ENCODE assay signal across 23 cellular contexts in genomic region chr2:61233581-61233980, GRCh38.
DNase-seq lines count a peak whose midpoint lies in the region; ATAC-seq and TF ChIP-seq lines count a peak whose summit lies in the region.
"Had no signal": no experiment of that assay in that cellular context is flagged by ENCODE, and none has a peak within 500 bp of the region (broad histone marks: within the 10 kb centered on the region; RNA-seq: fewer than 3 reads in every experiment).

No MANE protein-coding gene starts in this region.

- no peak for TF ChIP-seq CTCF in activated CD8-positive, alpha-beta T cell treated with anti-CD3 and anti-CD28 coated beads for 36 hours (IDR thresholded peaks at IDR 0.05)
- TF ChIP-seq CTCF in fibroblast of mammary gland (conservative IDR thresholded peaks at IDR 0.05; ENCODE audit: control insufficient read depth, insufficient read depth, low read depth, low read length): no peak

- intact Hi-C loops in activated CD8-positive, alpha-beta T cell treated with anti-CD3 and anti-CD28 coated beads for 36 hours (cut with micrococcal nuclease): no loop called here
- intact Hi-C loops in left ventricle myocardium superior (cut with micrococcal nuclease): no loop called here

- peaks cover 4% of the 10 kb centered on the region for H3K4me1 Mint-ChIP-seq in activated CD8-positive, alpha-beta T cell treated with anti-CD3 and anti-CD28 coated beads for 36 hours (ENCODE audit: low read depth)
- peaks cover 8% of the 10 kb centered on the region for H3K4me1 Mint-ChIP-seq in activated CD8-positive, alpha-beta T cell treated with anti-CD3 and anti-CD28 coated beads, Interleukin-2, amount 10 ng/mL, durations not matched to agents 7 days and 5 days (ENCODE audit: low read depth)
- H3K4me1 Mint-ChIP-seq: neural progenitor cell had no signal

- H3K9me3 Mint-ChIP-seq in activated CD8-positive, alpha-beta T cell treated with anti-CD3 and anti-CD28 coated beads for 36 hours: no peaks in the 10 kb centered on the region
- no peaks in the 10 kb centered on the region for H3K9me3 Mint-ChIP-seq in activated CD8-positive, alpha-beta T cell treated with anti-CD3 and anti-CD28 coated beads, Interleukin-2, amount 10 ng/mL, durations not matched to agents 7 days and 5 days (ENCODE audit: insufficient read depth)
- H3K9me3 Mint-ChIP-seq: activated B cell treated with CpG ODN at 0.5 μM for 24 hours; activated T-helper 2 cell treated with anti-CD3 and anti-CD28 coated beads, Interferon-gamma antibody, Interleukin-2, Interleukin-4, amounts not matched to agents 10 μg/mL and 5 μg/mL and 100 μg/mL, durations not matched to agents 14 hours and 24 hours and 36 hours; CD4-positive, alpha-beta memory T cell; neural progenitor cell; T-cell had no signal

- H3K27ac Mint-ChIP-seq in activated CD8-positive, alpha-beta T cell treated with anti-CD3 and anti-CD28 coated beads for 36 hours: no peak overlapping the region
- H3K27ac Mint-ChIP-seq in activated CD8-positive, alpha-beta T cell treated with anti-CD3 and anti-CD28 coated beads, Interleukin-2, amount 10 ng/mL, durations not matched to agents 7 days and 5 days: no peak overlapping the region
- H3K27ac Mint-ChIP-seq: activated B cell treated with CpG ODN at 0.5 μM for 24 hours; activated T-helper 2 cell treated with anti-CD3 and anti-CD28 coated beads, Interferon-gamma antibody, Interleukin-2, Interleukin-4, amounts not matched to agents 10 μg/mL and 5 μg/mL and 100 μg/mL, durations not matched to agents 14 hours and 24 hours and 36 hours; neural progenitor cell had no signal

- H3K4me3 ChIP-seq in fibroblast of mammary gland (ENCODE audit: control insufficient read depth, low read depth, low read length): no peak overlapping the region
- H3K4me3 ChIP-seq: neural progenitor cell, skin epidermis, tibial artery had no signal

- peak; percentile 12 for DNase-seq in activated CD8-positive, alpha-beta T cell treated with anti-CD3 and anti-CD28 coated beads for 36 hours
- DNase-seq in activated CD8-positive, alpha-beta T cell treated with anti-CD3 and anti-CD28 coated beads, Interleukin-2, amount 10 ng/mL, durations not matched to agents 7 days and 5 days: no peak
- DNase-seq in stimulated activated CD4-positive, alpha-beta T cell treated with anti-CD3 and anti-CD28 coated beads, Interleukin-4, amount 100 ng/mL, for 24 hours: peak; percentile 11
- DNase-seq in stimulated activated CD4-positive, alpha-beta T cell treated with anti-CD3 and anti-CD28 coated beads, Interleukin-4, amount 100 ng/mL, for 4 hours: no peak
- peak; percentile 16 for DNase-seq in fibroblast of mammary gland (ENCODE audit: low read depth)
- no peak for DNase-seq in AG08395 (ENCODE audit: low spot score)
- DNase-seq in nucleus accumbens (lab: John Stamatoyannopoulos, UW): no peak
- no peak for DNase-seq in left ventricle myocardium superior
- DNase-seq: activated B cell treated with CpG ODN at 0.5 μM for 24 hours; CD4-positive, alpha-beta memory T cell; cortex of kidney; erythroblast; left colon; NCI-H1930; NCI-H524; OCI-M1; retina; T-cell; tibial artery had no signal

- no peak overlapping the region for H3K4me3 Mint-ChIP-seq in activated CD8-positive, alpha-beta T cell treated with anti-CD3 and anti-CD28 coated beads for 36 hours
- no peak overlapping the region for H3K4me3 Mint-ChIP-seq in activated CD8-positive, alpha-beta T cell treated with anti-CD3 and anti-CD28 coated beads, Interleukin-2, amount 10 ng/mL, durations not matched to agents 7 days and 5 days
- H3K4me3 Mint-ChIP-seq: activated B cell treated with CpG ODN at 0.5 μM for 24 hours, B cell, neural progenitor cell, T-cell had no signal

- CTCF ChIA-PET in activated CD8-positive, alpha-beta T cell treated with anti-CD3 and anti-CD28 coated beads for 36 hours (lab: Charles Lee): no interaction called here
- CTCF ChIA-PET in activated CD8-positive, alpha-beta T cell treated with anti-CD3 and anti-CD28 coated beads, Interleukin-2, amount 10 ng/mL, durations not matched to agents 7 days and 5 days (lab: Charles Lee): interaction anchor here (0.7 kb wide), 1 partner anchor 65 kb away, joined by 3 read pairs; no protein-coding TSS in a partner anchor

- peaks cover 29% of the 10 kb centered on the region for H3K36me3 Mint-ChIP-seq in activated CD8-positive, alpha-beta T cell treated with anti-CD3 and anti-CD28 coated beads for 36 hours (ENCODE audit: low read depth)
- H3K36me3 Mint-ChIP-seq in activated CD8-positive, alpha-beta T cell treated with anti-CD3 and anti-CD28 coated beads, Interleukin-2, amount 10 ng/mL, durations not matched to agents 7 days and 5 days (ENCODE audit: low read depth): peaks cover 36% of the 10 kb centered on the region

- POLR2A ChIA-PET in activated CD8-positive, alpha-beta T cell treated with anti-CD3 and anti-CD28 coated beads for 36 hours (lab: Charles Lee): interaction anchor here (0.6 kb wide), 1 partner anchor 14 kb away, joined by 4 read pairs; no protein-coding TSS in a partner anchor
- POLR2A ChIA-PET in activated CD8-positive, alpha-beta T cell treated with anti-CD3 and anti-CD28 coated beads, Interleukin-2, amount 10 ng/mL, durations not matched to agents 7 days and 5 days (lab: Charles Lee): no interaction called here

- H3K27me3 Mint-ChIP-seq in activated CD8-positive, alpha-beta T cell treated with anti-CD3 and anti-CD28 coated beads for 36 hours: no peaks in the 10 kb centered on the region
- H3K27me3 Mint-ChIP-seq in activated CD8-positive, alpha-beta T cell treated with anti-CD3 and anti-CD28 coated beads, Interleukin-2, amount 10 ng/mL, durations not matched to agents 7 days and 5 days (ENCODE audit: low read depth): no peaks in the 10 kb centered on the region
- H3K27me3 Mint-ChIP-seq: activated B cell treated with CpG ODN at 0.5 μM for 24 hours; B cell; CD4-positive, alpha-beta memory T cell; T-cell had no signal

- no peak for ATAC-seq in activated CD8-positive, alpha-beta T cell treated with anti-CD3 and anti-CD28 coated beads for 36 hours
- ATAC-seq in activated CD8-positive, alpha-beta T cell treated with anti-CD3 and anti-CD28 coated beads, Interleukin-2, amount 10 ng/mL, durations not matched to agents 7 days and 5 days: no peak
- no peak for ATAC-seq in left ventricle myocardium superior
- ATAC-seq: left colon, T-cell had no signal

Comparison
In these comparisons a context has a peak if more than half of its experiments do, and no peak if none do; other contexts are left out.
1. DNase-seq: peak in activated CD8-positive, alpha-beta T cell treated with anti-CD3 and anti-CD28 coated beads for 36 hours (single experiment), stimulated activated CD4-positive, alpha-beta T cell treated with anti-CD3 and anti-CD28 coated beads, Interleukin-4, amount 100 ng/mL, for 24 hours (single experiment) and fibroblast of mammary gland (single experiment); none in activated CD8-positive, alpha-beta T cell treated with anti-CD3 and anti-CD28 coated beads, Interleukin-2, amount 10 ng/mL, durations not matched to agents 7 days and 5 days (single experiment), stimulated activated CD4-positive, alpha-beta T cell treated with anti-CD3 and anti-CD28 coated beads, Interleukin-4, amount 100 ng/mL, for 4 hours (0 of 2), AG08395 (single experiment), nucleus accumbens (0 of 56) and left ventricle myocardium superior (single experiment).